Comparison of ENCODE assay signal across 1 cellular context in genomic region chr10:69318087-69318996, GRCh38.
A peak's percentile ranks its signal among the peaks of the same experiment; 100 is the strongest.
TF ChIP-seq lines count a peak whose summit lies in the region.

No MANE protein-coding gene starts in this region.

TF ChIP-seq in H1, 55 proteins besides CTCF, POLR2A, EP300 and RAD21:
- TF ChIP-seq, protein P1, sequence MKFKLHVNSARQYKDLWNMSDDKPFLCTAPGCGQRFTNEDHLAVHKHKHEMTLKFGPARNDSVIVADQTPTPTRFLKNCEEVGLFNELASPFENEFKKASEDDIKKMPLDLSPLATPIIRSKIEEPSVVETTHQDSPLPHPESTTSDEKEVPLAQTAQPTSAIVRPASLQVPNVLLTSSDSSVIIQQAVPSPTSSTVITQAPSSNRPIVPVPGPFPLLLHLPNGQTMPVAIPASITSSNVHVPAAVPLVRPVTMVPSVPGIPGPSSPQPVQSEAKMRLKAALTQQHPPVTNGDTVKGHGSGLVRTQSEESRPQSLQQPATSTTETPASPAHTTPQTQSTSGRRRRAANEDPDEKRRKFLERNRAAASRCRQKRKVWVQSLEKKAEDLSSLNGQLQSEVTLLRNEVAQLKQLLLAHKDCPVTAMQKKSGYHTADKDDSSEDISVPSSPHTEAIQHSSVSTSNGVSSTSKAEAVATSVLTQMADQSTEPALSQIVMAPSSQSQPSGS (IDR thresholded peaks at IDR 0.05; ENCODE audit: low read length) = no peak
- TF ChIP-seq EGR1 (IDR thresholded peaks at IDR 0.05; ENCODE audit: borderline replicate concordance, low read depth, low read length) = no peak
- peak; percentile 30 for TF ChIP-seq TAF7 (optimal IDR thresholded peaks at IDR 0.05; ENCODE audit: borderline replicate concordance, low read depth, low read length)
- 0 out of 2 replicates have a peak, but pooled peaks have one; percentile 6 for TF ChIP-seq GABPA (IDR thresholded peaks at IDR 0.05; ENCODE audit: borderline replicate concordance, insufficient read depth, low read length)
- TF ChIP-seq E2F6 (IDR thresholded peaks at IDR 0.05) = peak; percentile 43
- peak; percentile 39; the same call in 1 of the 2 replicates for TF ChIP-seq MAX (IDR thresholded peaks at IDR 0.05)
- no peak for TF ChIP-seq RFX5 (IDR thresholded peaks at IDR 0.05; ENCODE audit: borderline replicate concordance, low read depth, low read length)
- peak; percentile 94 for TF ChIP-seq RBBP5 (IDR thresholded peaks at IDR 0.05; ENCODE audit: borderline replicate concordance, low read depth, low read length)
- TF ChIP-seq CREB1 (IDR thresholded peaks at IDR 0.05) = no peak
- TF ChIP-seq PHF8 (conservative IDR thresholded peaks at IDR 0.05; ENCODE audit: low read depth, low read length) = peak; percentile 6; the same call in 1 of the 2 replicates
- TF ChIP-seq KDM4A (IDR thresholded peaks at IDR 0.05; ENCODE audit: low read depth, low read length, severe bottlenecking) = peak; percentile 80
- peak; percentile 43; the same call in 1 of the 2 replicates for TF ChIP-seq TAF1 (IDR thresholded peaks at IDR 0.05; ENCODE audit: low read depth, low read length)
- TF ChIP-seq HDAC2 (IDR thresholded peaks at IDR 0.05; ENCODE audit: borderline replicate concordance in 1 of 2, low read depth in 2 of 2, low read length in 2 of 2) = peak in 1 of 2 experiments; percentile 54; a peak in 1 of 4 replicates
- TF ChIP-seq ASH2L (IDR thresholded peaks at IDR 0.05; ENCODE audit: low read length) = peak; percentile 84
